ENCODE assay signal across 8 cellular contexts in genomic region chr19:4061178-4061682, GRCh38. TPM values are rescaled to one million over a fixed set of nuclear protein-coding genes. Genes with fewer than 3 reads are reported as not detected.
DNase-seq lines count a peak whose midpoint lies in the region; ATAC-seq and TF ChIP-seq lines count a peak whose summit lies in the region.

No MANE protein-coding gene starts in this region.

- no peak overlapping the region for H2BK15ac ChIP-seq in mesendoderm (replicated peaks; ENCODE audit: low read depth)

- H3K27me3 ChIP-seq in dorsolateral prefrontal cortex = no peaks in the 10 kb centered on the region
- no peaks in the 10 kb centered on the region for H3K27me3 ChIP-seq in mesendoderm (ENCODE audit: insufficient read depth, low read length, poor library complexity)

- peak overlapping the region; percentile 15 for H3K4me3 Mint-ChIP-seq in neural crest cell

- H3K4me1 ChIP-seq in mesendoderm (ENCODE audit: control insufficient read depth, low read depth, low read length) = no peaks in the 10 kb centered on the region

- H3K36me3 ChIP-seq in mesendoderm (ENCODE audit: control insufficient read depth, insufficient read depth, low read length) = peaks cover 1% of the 10 kb centered on the region

- H3K27me3 Mint-ChIP-seq in neural crest cell (ENCODE audit: low read depth) = peaks cover 3% of the 10 kb centered on the region

- peaks cover 17% of the 10 kb centered on the region for H3K79me1 ChIP-seq in mesendoderm (ENCODE audit: low read length)

- H3K79me2 ChIP-seq in mesendoderm (ENCODE audit: control insufficient read depth, insufficient read depth, low read length) = peaks cover 78% of the 10 kb centered on the region

- H3K18ac ChIP-seq in mesendoderm (ENCODE audit: low read length) = no peak overlapping the region

- H2AK5ac ChIP-seq in mesendoderm (ENCODE audit: low read length) = no peak overlapping the region

- H3K36me3 Mint-ChIP-seq in neural crest cell (ENCODE audit: low read depth) = no peaks in the 10 kb centered on the region

- H3K4ac ChIP-seq in mesendoderm (ENCODE audit: low read depth, low read length) = no peak overlapping the region

- H3K56ac ChIP-seq in mesendoderm (ENCODE audit: low read length) = no peak overlapping the region

- no peak for ATAC-seq in HG03571 (IDR thresholded peaks at IDR 0.05; ENCODE audit: unreplicated experiment)

- H3K9ac ChIP-seq in mesendoderm (ENCODE audit: low read length) = no peak overlapping the region

- DNase-seq in NCI-H226 (peak; percentile 65), dorsolateral prefrontal cortex (no peak), neural crest cell (ENCODE audit: low read depth, low spot score) (no peak), mesendoderm (no peak), NCI-H128 (lab: John Stamatoyannopoulos, UW; ENCODE audit: unreplicated experiment) (no peak), NCI-H187 treated with DMSO at 0.1 percent for 48 hours (lab: John Stamatoyannopoulos, UW) (no peak)

- H4K8ac ChIP-seq in mesendoderm (ENCODE audit: low read depth, low read length) = no peak overlapping the region

- H3K9me3 Mint-ChIP-seq in neural crest cell = no peaks in the 10 kb centered on the region

- H3K23ac ChIP-seq in mesendoderm (ENCODE audit: low read length) = no peak overlapping the region

- no peak overlapping the region for H3K27ac Mint-ChIP-seq in neural crest cell (ENCODE audit: unreplicated experiment)

- H2BK120ac ChIP-seq in mesendoderm (ENCODE audit: low read depth, low read length) = no peak overlapping the region

- H4K5ac ChIP-seq in mesendoderm (ENCODE audit: low read length) = no peak overlapping the region

- H3K4me1 Mint-ChIP-seq in neural crest cell = peaks cover 6% of the 10 kb centered on the region

- TF ChIP-seq CTCF in C4-2B (conservative IDR thresholded peaks at IDR 0.05) = no peak
- TF ChIP-seq CTCF in dorsolateral prefrontal cortex (IDR thresholded peaks at IDR 0.05 in 54 of 56, conservative IDR thresholded peaks at IDR 0.05 in 2 of 56; ENCODE audit: low read depth in 1 of 56, partially characterized antibody in 56 of 56) = no peak
- no peak for TF ChIP-seq CTCF in neural crest cell (conservative IDR thresholded peaks at IDR 0.05)

- H2BK5ac ChIP-seq in mesendoderm (ENCODE audit: low read length) = no peak overlapping the region

- no peak overlapping the region for H3K4me2 ChIP-seq in mesendoderm (ENCODE audit: low read length)

- H3K4me3 ChIP-seq in dorsolateral prefrontal cortex (peak overlapping the region in 51 of 59 donors; percentile 4 to 94 (median 33)), mesendoderm (ENCODE audit: low read length) (no peak overlapping the region)

- WGBS in mesendoderm (ENCODE audit: extremely low coverage, insufficient coverage, low lambda C conversion rate) = no CpG with 5 or more reads among the region's 23 CpGs

- intact Hi-C loops in dorsolateral prefrontal cortex (cut with DNase I) = loop anchor here in 1 of 2 donors (5.0 kb wide), 1 partner anchor 44 kb away; no protein-coding TSS in a partner anchor

- peak overlapping the region; percentile 99 for H3K27ac ChIP-seq in C4-2B
- peak overlapping the region; percentile 84 to 99 (median 97) for H3K27ac ChIP-seq in dorsolateral prefrontal cortex
- H3K27ac ChIP-seq in mesendoderm (ENCODE audit: low read depth, low read length) = no peak overlapping the region

RNA-seq across cellular contexts. Expression of gene ZBTB7A, which starts 5.5 kb away (rescaled TPM):
- 100 to 1,000 TPM in 60 of 120 experiments, 10 to 100 TPM in 60; 61.2 to 152 (median 99.8) TPM for total RNA-seq in dorsolateral prefrontal cortex
- 15.2 and 15.7 TPM in 2 replicates for total RNA-seq in neural crest cell
- 8.8 TPM for polyA plus RNA-seq in mesendoderm (2013, experiment 1 of 2)
- polyA plus RNA-seq in mesendoderm (2013, experiment 2 of 2) = 8.8 TPM

RNA-seq across cellular contexts. Expression of gene PIAS4, which starts 53.7 kb away (rescaled TPM):
- 10 to 100 TPM; 24.8 to 57.8 (median 38.6) TPM for total RNA-seq in dorsolateral prefrontal cortex
- total RNA-seq in neural crest cell = 49.6 and 58.8 TPM in 2 replicates
- 63.4 TPM for polyA plus RNA-seq in mesendoderm (2013, experiment 1 of 2)
- polyA plus RNA-seq in mesendoderm (2013, experiment 2 of 2) = 63.3 TPM
